ENCODE assay signal across 21 cellular contexts in genomic region chr3:122943828-122944190, GRCh38.
DNase-seq lines count a peak whose midpoint lies in the region; TF ChIP-seq lines count a peak whose summit lies in the region.
"Had no signal": no experiment of that assay in that cellular context is flagged by ENCODE, and none has a peak within 500 bp of the region (broad histone marks: within the 10 kb centered on the region; RNA-seq: fewer than 3 reads in every experiment).

No MANE protein-coding gene starts in this region.

- H3K4me3 ChIP-seq in BE2C (ENCODE audit: low read depth, low read length) (no peak overlapping the region), Caco-2 (ENCODE audit: low read depth, low read length) (no peak overlapping the region), OCI-LY3 (ENCODE audit: low read length) (peak overlapping the region; percentile 72)
- H3K4me3 ChIP-seq: A549 had no signal

- H3K9ac ChIP-seq in OCI-LY3 (ENCODE audit: low read length) = peak overlapping the region; percentile 53; the same call in 1 of the 2 replicates
- H3K9ac ChIP-seq: KMS-11 had no signal

- H3K79me2 ChIP-seq in OCI-LY3 (ENCODE audit: low read length) = no peaks in the 10 kb centered on the region

- H2AFZ ChIP-seq in OCI-LY3 (ENCODE audit: low read depth, low read length) = peak overlapping the region; percentile 42; the same call in 1 of the 2 replicates

- DNase-seq in BE2C = peak; percentile 61
- DNase-seq in Caco-2 = no peak
- no peak for DNase-seq in glutamatergic neuron
- no peak for DNase-seq in EL
- DNase-seq in NCI-H2029 (lab: John Stamatoyannopoulos, UW) = no peak
- no peak for DNase-seq in NCI-H748 treated with DMSO at 0.1 percent for 48 hours (lab: John Stamatoyannopoulos, UW)
- no peak for DNase-seq in activated CD4-positive, alpha-beta memory T cell treated with anti-CD3 and anti-CD28 coated beads, Interleukin-2, amount 10 ng/mL, durations not matched to agents 7 days and 5 days
- DNase-seq: AML-193, DMS53, GDM1, MM.1S, NCI-H1694, NCI-H2081, NCI-H774, Right ventricle myocardium superior, RPMI8226 had no signal

- H3K4me3 Mint-ChIP-seq in Caco-2 (ENCODE audit: unreplicated experiment) = no peak overlapping the region
- H3K4me3 Mint-ChIP-seq in glutamatergic neuron (ENCODE audit: unreplicated experiment) = no peak overlapping the region
- H3K4me3 Mint-ChIP-seq in activated CD4-positive, alpha-beta memory T cell treated with anti-CD3 and anti-CD28 coated beads, Interleukin-2, amount 10 ng/mL, durations not matched to agents 7 days and 5 days = no peak overlapping the region

- POLR2A ChIA-PET in Caco-2 (lab: Charles Lee) = no interaction called here
- POLR2A ChIA-PET in activated CD4-positive, alpha-beta memory T cell treated with anti-CD3 and anti-CD28 coated beads, Interleukin-2, amount 10 ng/mL, durations not matched to agents 7 days and 5 days (lab: Charles Lee) = no interaction called here

- H3K4me2 ChIP-seq in OCI-LY3 (ENCODE audit: low read length) = peak overlapping the region; percentile 92
- H3K4me2 ChIP-seq: A549, KMS-11 had no signal

- peaks cover 55% of the 10 kb centered on the region for H3K4me1 ChIP-seq in BE2C
- no peaks in the 10 kb centered on the region; the same call in 1 of the 2 replicates for H3K4me1 ChIP-seq in Caco-2
- H3K4me1 ChIP-seq in OCI-LY3 (ENCODE audit: low read length) = peaks cover 66% of the 10 kb centered on the region

- H3K4me1 Mint-ChIP-seq in Caco-2 (ENCODE audit: low read depth, unreplicated experiment) (peaks cover 7% of the 10 kb centered on the region), glutamatergic neuron (ENCODE audit: low read depth, unreplicated experiment) (peaks cover 37% of the 10 kb centered on the region)
- peaks cover 9% of the 10 kb centered on the region for H3K4me1 Mint-ChIP-seq in activated CD4-positive, alpha-beta memory T cell treated with anti-CD3 and anti-CD28 coated beads, Interleukin-2, amount 10 ng/mL, durations not matched to agents 7 days and 5 days

- H3K9me3 Mint-ChIP-seq in Caco-2 (ENCODE audit: unreplicated experiment) (no peaks in the 10 kb centered on the region), glutamatergic neuron (ENCODE audit: unreplicated experiment) (peaks cover 2% of the 10 kb centered on the region)
- H3K9me3 Mint-ChIP-seq in activated CD4-positive, alpha-beta memory T cell treated with anti-CD3 and anti-CD28 coated beads, Interleukin-2, amount 10 ng/mL, durations not matched to agents 7 days and 5 days = no peaks in the 10 kb centered on the region
- H3K9me3 Mint-ChIP-seq: IgD-negative memory B cell had no signal

- H3K9me3 ChIP-seq in BE2C (no peaks in the 10 kb centered on the region), Caco-2 (0 out of 2 replicates have a peak, but pooled peaks cover under 1% of the 10 kb centered on the region), OCI-LY3 (ENCODE audit: insufficient read depth, low read length) (no peaks in the 10 kb centered on the region)
- H3K9me3 ChIP-seq: A549 had no signal

- H3K27me3 Mint-ChIP-seq in Caco-2 (ENCODE audit: insufficient read depth, unreplicated experiment) (no peaks in the 10 kb centered on the region), glutamatergic neuron (ENCODE audit: unreplicated experiment) (no peaks in the 10 kb centered on the region)
- peaks cover 16% of the 10 kb centered on the region for H3K27me3 Mint-ChIP-seq in activated CD4-positive, alpha-beta memory T cell treated with anti-CD3 and anti-CD28 coated beads, Interleukin-2, amount 10 ng/mL, durations not matched to agents 7 days and 5 days
- H3K27me3 Mint-ChIP-seq: IgD-negative memory B cell had no signal

- no TSS peak for BruUV-seq in Caco-2 (replicated peaks; lab: Mats Ljungman, UMichigan)

- H3K27ac Mint-ChIP-seq in Caco-2 (ENCODE audit: unreplicated experiment) (peak overlapping the region; percentile 16), glutamatergic neuron (ENCODE audit: unreplicated experiment) (peak overlapping the region; percentile 1)
- H3K27ac Mint-ChIP-seq in activated CD4-positive, alpha-beta memory T cell treated with anti-CD3 and anti-CD28 coated beads, Interleukin-2, amount 10 ng/mL, durations not matched to agents 7 days and 5 days = no peak overlapping the region
- H3K27ac Mint-ChIP-seq: IgD-negative memory B cell had no signal

- intact Hi-C loops in Caco-2 (cut with micrococcal nuclease; ENCODE audit: unreplicated experiment) = loop anchor here (1.0 to 10.0 kb wide), 5 partner anchors 39 to 315 kb away; no protein-coding TSS in a partner anchor

- TF ChIP-seq CTCF in BE2C (IDR thresholded peaks at IDR 0.05; ENCODE audit: low read depth, low read length) (no peak), Caco-2 (IDR thresholded peaks at IDR 0.05; ENCODE audit: insufficient read depth in 1 of 2, low read depth in 1 of 2, low read length in 1 of 2, severe bottlenecking in 1 of 2, unreplicated experiment in 1 of 2) (no peak), OCI-LY3 (IDR thresholded peaks at IDR 0.05; ENCODE audit: low read depth, low read length) (no peak), glutamatergic neuron (IDR thresholded peaks at IDR 0.05; ENCODE audit: partially characterized antibody, unreplicated experiment) (no peak)

- H3K36me3 ChIP-seq in BE2C = no peaks in the 10 kb centered on the region
- H3K36me3 ChIP-seq in Caco-2 (ENCODE audit: control insufficient read depth, insufficient read depth, low read length) = no peaks in the 10 kb centered on the region
- H3K36me3 ChIP-seq in OCI-LY3 (replicated peaks; ENCODE audit: low read depth, low read length) = no peaks in the 10 kb centered on the region

- H3K36me3 Mint-ChIP-seq in Caco-2 (ENCODE audit: insufficient read depth, unreplicated experiment) (no peaks in the 10 kb centered on the region), glutamatergic neuron (ENCODE audit: unreplicated experiment) (no peaks in the 10 kb centered on the region)
- H3K36me3 Mint-ChIP-seq in activated CD4-positive, alpha-beta memory T cell treated with anti-CD3 and anti-CD28 coated beads, Interleukin-2, amount 10 ng/mL, durations not matched to agents 7 days and 5 days (ENCODE audit: low read depth) = no peaks in the 10 kb centered on the region
- H3K36me3 Mint-ChIP-seq: IgD-negative memory B cell had no signal

- no peaks in the 10 kb centered on the region for H4K20me1 ChIP-seq in OCI-LY3 (ENCODE audit: insufficient read depth, low read length)

- CTCF ChIA-PET in Caco-2 (lab: Charles Lee) = interaction anchor here (0.6 to 1.6 kb wide), 3 partner anchors 9 to 72 kb away, joined by 3 to 4 read pairs (median 3); no protein-coding TSS in a partner anchor
- CTCF ChIA-PET in activated CD4-positive, alpha-beta memory T cell treated with anti-CD3 and anti-CD28 coated beads, Interleukin-2, amount 10 ng/mL, durations not matched to agents 7 days and 5 days (lab: Charles Lee) = interaction anchor here (0.6 to 1.9 kb wide), 5 partner anchors 18 to 88 kb away, joined by 3 to 6 read pairs (median 4); no protein-coding TSS in a partner anchor

- H3K27me3 ChIP-seq in BE2C (no peaks in the 10 kb centered on the region), Caco-2 (replicated peaks; ENCODE audit: control insufficient read depth, insufficient read depth, low read length) (no peaks in the 10 kb centered on the region), OCI-LY3 (ENCODE audit: low read depth, low read length) (no peaks in the 10 kb centered on the region)

- H3K27ac ChIP-seq in OCI-LY3 (ENCODE audit: low read length) = peak overlapping the region; percentile 90
- H3K27ac ChIP-seq: A549, HL-60, KMS-11 had no signal
